Comparison of ENCODE assay signal across 8 cellular contexts in the genomic region with DNA sequence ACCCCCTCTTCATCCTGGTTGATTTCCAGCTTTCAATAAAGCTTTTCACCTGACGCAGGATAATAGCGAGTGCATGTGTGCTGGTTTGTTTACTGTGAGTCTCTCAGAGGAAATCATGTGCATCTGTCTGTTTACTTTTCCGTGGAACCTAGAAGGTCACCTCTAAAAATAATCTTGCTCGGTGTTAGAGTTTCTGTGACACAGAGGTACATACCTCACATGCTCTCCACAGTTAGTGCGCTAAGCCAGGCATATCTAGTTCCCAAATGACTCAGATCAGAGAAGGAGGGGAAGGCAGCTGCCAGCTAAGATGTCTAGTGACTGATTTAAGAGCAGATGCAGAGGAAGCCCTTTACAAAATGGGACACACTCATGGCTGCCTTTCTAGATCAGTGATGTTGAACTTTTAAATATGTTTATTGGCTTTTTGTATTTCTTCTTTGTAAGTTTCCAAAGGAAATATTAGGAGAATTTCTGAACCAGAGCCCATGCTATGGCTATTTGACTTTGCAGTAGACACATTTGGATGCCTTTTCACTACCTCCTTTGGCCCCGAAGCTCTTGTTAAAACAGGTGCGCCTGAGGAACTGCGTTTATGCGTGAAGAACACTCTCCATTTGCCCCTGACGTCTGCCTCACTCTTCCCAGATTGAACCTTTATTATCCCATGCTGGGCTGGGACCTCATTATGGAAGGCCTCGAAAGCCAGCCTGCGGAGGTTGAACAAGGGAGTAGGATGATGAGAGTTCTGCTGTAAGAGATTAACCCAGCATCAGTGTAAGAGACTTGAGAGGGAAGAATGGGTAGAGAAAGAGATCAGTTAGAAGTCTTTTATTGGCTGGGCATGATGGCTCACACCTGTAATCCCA.
DNase-seq lines count a peak whose midpoint lies in the region; ATAC-seq and TF ChIP-seq lines count a peak whose summit lies in the region.

No MANE protein-coding gene starts in this region.

- no peak overlapping the region for H2AFZ ChIP-seq in fibroblast of lung (ENCODE audit: low read length)

- H3K27ac ChIP-seq in fibroblast of lung (ENCODE audit: insufficient read depth, low read length) = no peak overlapping the region

- peak overlapping the region; percentile 93 for H3K27ac Mint-ChIP-seq in stimulated activated naive B cell treated with anti-CD40 and anti-IgM and Interleukin-4, amounts not matched to agents 10 μg/mL and 1 μg/mL and 100 μg/mL, for 72 hours
- no peak overlapping the region for H3K27ac Mint-ChIP-seq in T-cell

- no peaks in the 10 kb centered on the region for H3K9me3 ChIP-seq in fibroblast of lung (ENCODE audit: control insufficient read depth, insufficient read depth, low read depth, low read length)
- H3K9me3 ChIP-seq in HAP-1 = no peaks in the 10 kb centered on the region

- no peaks in the 10 kb centered on the region for H3K79me2 ChIP-seq in fibroblast of lung (ENCODE audit: control insufficient read depth, insufficient read depth, low read length)

- no peaks in the 10 kb centered on the region for H3K36me3 ChIP-seq in fibroblast of lung (ENCODE audit: control insufficient read depth, insufficient read depth, low read length)
- no peaks in the 10 kb centered on the region for H3K36me3 ChIP-seq in HAP-1 (replicated peaks)

- peaks cover 10 to 11% of the 10 kb centered on the region in 2 donors for H3K4me1 Mint-ChIP-seq in stimulated activated naive B cell treated with anti-CD40 and anti-IgM and Interleukin-4, amounts not matched to agents 10 μg/mL and 1 μg/mL and 100 μg/mL, for 72 hours
- peaks cover 0 to 2% (median 0%) of the 10 kb centered on the region in 3 donors for H3K4me1 Mint-ChIP-seq in T-cell

- H3K27me3 ChIP-seq in fibroblast of lung (ENCODE audit: control insufficient read depth, insufficient read depth, low read length) (no peaks in the 10 kb centered on the region), HAP-1 (ENCODE audit: low read depth) (no peaks in the 10 kb centered on the region)

- H3K4me3 ChIP-seq in fibroblast of lung (replicated peaks in 1 of 4; ENCODE audit: control extremely low read depth in 1 of 4, insufficient read depth in 1 of 4, low read depth in 3 of 4, low read length in 4 of 4) (no peak overlapping the region), HAP-1 (no peak overlapping the region)

- no peak overlapping the region for H3K9ac ChIP-seq in fibroblast of lung (ENCODE audit: insufficient read depth, low read length)

- H4K20me1 ChIP-seq in fibroblast of lung (ENCODE audit: control insufficient read depth, extremely low read depth, insufficient read depth, low read length) = no peaks in the 10 kb centered on the region

- CTCF ChIA-PET in T-cell (lab: Charles Lee) = no interaction called here

- H3K4me2 ChIP-seq in fibroblast of lung (ENCODE audit: extremely low read depth, insufficient read depth, low read length) = no peak overlapping the region

- H3K27me3 Mint-ChIP-seq in stimulated activated naive B cell treated with anti-CD40 and anti-IgM and Interleukin-4, amounts not matched to agents 10 μg/mL and 1 μg/mL and 100 μg/mL, for 72 hours = no peaks in the 10 kb centered on the region
- no peaks in the 10 kb centered on the region for H3K27me3 Mint-ChIP-seq in T-cell

- POLR2A ChIA-PET in T-cell (lab: Charles Lee) = interaction anchor here in 1 of 2 donors (0.6 kb wide), 1 partner anchor 475 kb away, joined by 13 read pairs; no protein-coding TSS in a partner anchor

- in situ Hi-C loops in HAP-1 (cut with MboI; ENCODE audit: low sequenced_read_pairs) = no loop called here

- H3K4me1 ChIP-seq in fibroblast of lung (ENCODE audit: control insufficient read depth, extremely low read depth, insufficient read depth, low read length) = no peaks in the 10 kb centered on the region
- H3K4me1 ChIP-seq in HAP-1 = no peaks in the 10 kb centered on the region

- H3K4me3 Mint-ChIP-seq in stimulated activated naive B cell treated with anti-CD40 and anti-IgM and Interleukin-4, amounts not matched to agents 10 μg/mL and 1 μg/mL and 100 μg/mL, for 72 hours = peak overlapping the region in 1 of 2 donors; percentile 20
- no peak overlapping the region for H3K4me3 Mint-ChIP-seq in T-cell

- TF ChIP-seq CTCF in fibroblast of lung (conservative IDR thresholded peaks at IDR 0.05 in 1 of 2, IDR thresholded peaks at IDR 0.05 in 1 of 2; ENCODE audit: low read depth in 1 of 2, low read length in 2 of 2) = no peak

- ATAC-seq in GM19452 (IDR thresholded peaks at IDR 0.05; ENCODE audit: unreplicated experiment) (peak; percentile 99), HG03342 (IDR thresholded peaks at IDR 0.05; ENCODE audit: unreplicated experiment) (peak; percentile 100), T-cell (replicated peaks in 1 of 4) (no peak)
- peak; percentile 100 for ATAC-seq in stimulated activated naive B cell treated with anti-CD40 and anti-IgM and Interleukin-4, amounts not matched to agents 10 μg/mL and 1 μg/mL and 100 μg/mL, for 72 hours (replicated peaks)

- H3K9me3 Mint-ChIP-seq in stimulated activated naive B cell treated with anti-CD40 and anti-IgM and Interleukin-4, amounts not matched to agents 10 μg/mL and 1 μg/mL and 100 μg/mL, for 72 hours = peaks cover 0 to 2% of the 10 kb centered on the region in 2 donors
- H3K9me3 Mint-ChIP-seq in T-cell = no peaks in the 10 kb centered on the region

- DNase-seq in DMS53 treated with DMSO at 0.1 percent for 48 hours (lab: John Stamatoyannopoulos, UW; ENCODE audit: unreplicated experiment) = peak; percentile 100
- peak; percentile 83 for DNase-seq in NCI-H510A (lab: John Stamatoyannopoulos, UW)
- peak; percentile 30 to 62 for DNase-seq in fibroblast of lung (ENCODE audit: low read depth in 2 of 2)
- peak; percentile 79 for DNase-seq in stimulated activated naive B cell treated with anti-CD40 and anti-IgM and Interleukin-4, amounts not matched to agents 10 μg/mL and 1 μg/mL and 100 μg/mL, for 72 hours
- no peak for DNase-seq in HAP-1 (ENCODE audit: low spot score in 2 of 2)
- DNase-seq in T-cell = no peak

- H3K36me3 Mint-ChIP-seq in stimulated activated naive B cell treated with anti-CD40 and anti-IgM and Interleukin-4, amounts not matched to agents 10 μg/mL and 1 μg/mL and 100 μg/mL, for 72 hours = no peaks in the 10 kb centered on the region
- no peaks in the 10 kb centered on the region for H3K36me3 Mint-ChIP-seq in T-cell

Comparison
In these comparisons a context has a peak if more than half of its experiments do, and no peak if none do; other contexts are left out.
1. DNase-seq: peak in DMS53 treated with DMSO at 0.1 percent for 48 hours (single experiment), NCI-H510A (single experiment), fibroblast of lung (2 of 2) and stimulated activated naive B cell treated with anti-CD40 and anti-IgM and Interleukin-4, amounts not matched to agents 10 μg/mL and 1 μg/mL and 100 μg/mL, for 72 hours (single experiment); none in HAP-1 (0 of 2) and T-cell (0 of 34).
2. ATAC-seq: peak in GM19452 (single experiment), HG03342 (single experiment) and stimulated activated naive B cell treated with anti-CD40 and anti-IgM and Interleukin-4, amounts not matched to agents 10 μg/mL and 1 μg/mL and 100 μg/mL, for 72 hours (2 of 2); none in T-cell (0 of 4).